In the genomic region with DNA sequence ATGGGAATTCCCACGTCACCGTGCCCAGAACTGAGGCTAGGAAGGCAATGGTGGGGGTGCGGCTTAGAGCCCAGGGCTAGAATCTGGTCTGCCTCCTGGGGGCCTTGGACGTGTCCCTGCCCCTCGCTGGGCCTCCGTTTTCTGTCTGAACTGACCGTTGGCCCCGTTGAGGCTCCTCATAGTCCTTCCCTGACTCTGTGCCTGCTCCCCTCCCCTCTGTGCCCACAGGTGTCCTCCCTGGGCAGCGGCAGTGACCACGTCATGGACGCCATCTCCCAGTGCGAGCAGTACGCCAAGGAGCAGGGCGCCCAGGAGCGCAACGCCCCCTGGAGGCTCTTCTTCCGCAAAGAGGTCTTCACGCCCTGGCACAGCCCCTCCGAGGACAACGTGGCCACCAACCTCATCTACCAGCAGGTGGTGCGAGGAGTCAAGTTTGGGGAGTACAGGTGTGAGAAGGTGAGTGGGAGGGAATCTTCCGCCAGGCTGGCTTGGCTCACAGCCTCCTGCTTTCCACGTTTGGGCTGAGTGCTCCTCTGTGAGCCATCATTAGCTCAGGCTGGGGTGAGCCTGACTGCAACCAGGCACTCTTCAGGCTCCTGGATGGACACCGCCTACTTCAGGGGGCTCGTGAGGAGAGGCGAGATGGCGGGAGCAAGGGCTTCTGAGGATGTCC, we compare ENCODE assay signal across 8 cellular contexts.
DNase-seq lines count a peak whose midpoint lies in the region; ATAC-seq, FAIRE-seq and TF ChIP-seq lines count a peak whose summit lies in the region.

No MANE protein-coding gene starts in this region.

- no peak overlapping the region for H3K27ac Mint-ChIP-seq in endothelial cell (ENCODE audit: unreplicated experiment)

- H3K4me1 Mint-ChIP-seq in endothelial cell (ENCODE audit: unreplicated experiment), result no peaks in the 10 kb centered on the region

- H3K4me3 Mint-ChIP-seq in endothelial cell (ENCODE audit: unreplicated experiment), result no peak overlapping the region

- DNase-seq in GM12891 (ENCODE audit: insufficient read length, low spot score) (peak; percentile 70), NCI-H1105 (lab: John Stamatoyannopoulos, UW) (peak; percentile 17), endothelial cell (ENCODE audit: low spot score) (peak; percentile 86), omental fat pad (ENCODE audit: low spot score) (no peak), sciatic nerve (ENCODE audit: low spot score) (no peak)
- DNase-seq in activated CD4-positive, alpha-beta T cell treated with anti-CD3 and anti-CD28 coated beads, Interleukin-2, amount 50 U/mL, for 24 hours (ENCODE audit: low read depth in 1 of 2, low spot score in 1 of 2), result peak; percentile 7 to 46

- TF ChIP-seq CTCF in endothelial cell (IDR thresholded peaks at IDR 0.05; ENCODE audit: unreplicated experiment) (peak; percentile 79), omental fat pad (IDR thresholded peaks at IDR 0.05) (no peak)

- FAIRE-seq in GM12891 (lab: Jason Lieb, UNC), result peak; percentile 88

- H3K9me3 Mint-ChIP-seq in endothelial cell (ENCODE audit: unreplicated experiment), result no peaks in the 10 kb centered on the region

- TF ChIP-seq POLR2A in GM12891 (IDR thresholded peaks at IDR 0.05; ENCODE audit: low read depth, low read length), result no peak

- peaks cover 9% of the 10 kb centered on the region for H3K27me3 Mint-ChIP-seq in endothelial cell (ENCODE audit: unreplicated experiment)

- intact Hi-C loops in sciatic nerve (cut with DNase I), result no loop called here

- ATAC-seq in omental fat pad (ENCODE audit: low FRiP score), result peak; percentile 50
- ATAC-seq in HG02938 (IDR thresholded peaks at IDR 0.05; ENCODE audit: unreplicated experiment), result no peak
- ATAC-seq in sciatic nerve, result no peak
- no peak for ATAC-seq in HG03159 (IDR thresholded peaks at IDR 0.05; ENCODE audit: unreplicated experiment)

- H3K36me3 Mint-ChIP-seq in endothelial cell (ENCODE audit: low read depth, unreplicated experiment), result no peaks in the 10 kb centered on the region

TF ChIP-seq in GM12891, 5 proteins besides CTCF, POLR2A, EP300 and RAD21:
- no peak for TF ChIP-seq TAF1 (IDR thresholded peaks at IDR 0.05; ENCODE audit: low read depth, low read length)
- no peak for TF ChIP-seq PAX5 (IDR thresholded peaks at IDR 0.05; ENCODE audit: insufficient read depth, low read length, severe bottlenecking)
- TF ChIP-seq POLR2AphosphoS5 (IDR thresholded peaks at IDR 0.05; ENCODE audit: low read depth, low read length), result no peak
- TF ChIP-seq POU2F2 (IDR thresholded peaks at IDR 0.05; ENCODE audit: low read depth, low read length), result no peak
- TF ChIP-seq SPI1 (IDR thresholded peaks at IDR 0.05; ENCODE audit: low read depth, low read length), result no peak
TF ChIP-seq in GM12891: peak in this region for 0.

Comparison
In these comparisons a context has a peak if more than half of its experiments do, and no peak if none do; other contexts are left out.
1. DNase-seq: peak in GM12891 (single experiment), NCI-H1105 (single experiment), activated CD4-positive, alpha-beta T cell treated with anti-CD3 and anti-CD28 coated beads, Interleukin-2, amount 50 U/mL, for 24 hours (2 of 2) and endothelial cell (single experiment); none in omental fat pad (single experiment) and sciatic nerve (single experiment).